ENCODE assay signal across 17 cellular contexts in genomic region chr1:2943686-2944260, GRCh38.
"Had no signal": no experiment of that assay in that cellular context is flagged by ENCODE, and none has a peak within 500 bp of the region (broad histone marks: within the 10 kb centered on the region; RNA-seq: fewer than 3 reads in every experiment).

No MANE protein-coding gene starts in this region.

- H3K4me3 Mint-ChIP-seq: central memory CD8-positive, alpha-beta T cell; effector memory CD8-positive, alpha-beta T cell; immature natural killer cell; naive thymus-derived CD8-positive, alpha-beta T cell; neural progenitor cell; stimulated activated effector memory CD8-positive, alpha-beta T cell treated with anti-CD3 and anti-CD28 coated beads, Interleukin-12 subunit alpha, Interleukin-12 subunit beta, amount 100 ng/mL, for 72 hours had no signal

- H3K27ac ChIP-seq: epithelial cell of prostate, esophagus muscularis mucosa, gastrocnemius medialis, left ventricle myocardium inferior, neural progenitor cell, right atrium auricular region, tibial artery had no signal

- H3K4me1 ChIP-seq: esophagus muscularis mucosa, gastrocnemius medialis, left ventricle myocardium inferior, neural progenitor cell, right atrium auricular region, tibial artery had no signal

- H3K4me3 ChIP-seq: esophagus muscularis mucosa, gastrocnemius medialis, left ventricle myocardium inferior, neural progenitor cell, right atrium auricular region, smooth muscle cell, tibial artery had no signal

- H3K4me2 ChIP-seq: neural progenitor cell, smooth muscle cell had no signal

- DNase-seq: effector memory CD8-positive, alpha-beta T cell; gastrocnemius medialis; immature natural killer cell; left ventricle myocardium inferior; mammary epithelial cell; stimulated activated CD4-positive, alpha-beta T cell treated with anti-CD3 and anti-CD28 coated beads, Interleukin-4, amount 100 ng/mL, for 1 hour; stimulated activated CD8-positive, alpha-beta memory T cell treated with anti-CD3 and anti-CD28 coated beads, Interleukin-4, amount 100 ng/mL, for 48 hours; stimulated activated naive CD8-positive, alpha-beta T cell treated with anti-CD3 and anti-CD28 coated beads, Interleukin-15, Interleukin-2, amounts not matched to agents 100 U/mL and 50 U/mL, for 24 hours had no signal

- H3K36me3 Mint-ChIP-seq: immature natural killer cell; neural progenitor cell; stimulated activated effector memory CD8-positive, alpha-beta T cell treated with anti-CD3 and anti-CD28 coated beads, Interleukin-12 subunit alpha, Interleukin-12 subunit beta, amount 100 ng/mL, for 72 hours had no signal

- H2AFZ ChIP-seq: neural progenitor cell had no signal

- H3K36me3 ChIP-seq: esophagus muscularis mucosa, gastrocnemius medialis, left ventricle myocardium inferior, neural progenitor cell, right atrium auricular region had no signal

- H3K4me1 Mint-ChIP-seq: central memory CD8-positive, alpha-beta T cell; immature natural killer cell; neural progenitor cell; stimulated activated effector memory CD8-positive, alpha-beta T cell treated with anti-CD3 and anti-CD28 coated beads, Interleukin-12 subunit alpha, Interleukin-12 subunit beta, amount 100 ng/mL, for 72 hours had no signal

- H3K9me3 ChIP-seq: gastrocnemius medialis had no signal

- H3K27ac Mint-ChIP-seq: effector memory CD8-positive, alpha-beta T cell; immature natural killer cell; naive thymus-derived CD8-positive, alpha-beta T cell; neural progenitor cell; stimulated activated effector memory CD8-positive, alpha-beta T cell treated with anti-CD3 and anti-CD28 coated beads, Interleukin-12 subunit alpha, Interleukin-12 subunit beta, amount 100 ng/mL, for 72 hours had no signal

- H3K27me3 ChIP-seq: neural progenitor cell, right atrium auricular region had no signal

- ATAC-seq: effector memory CD8-positive, alpha-beta T cell; gastrocnemius medialis; naive thymus-derived CD8-positive, alpha-beta T cell; stimulated activated effector memory CD8-positive, alpha-beta T cell treated with anti-CD3 and anti-CD28 coated beads, Interleukin-12 subunit alpha, Interleukin-12 subunit beta, amount 100 ng/mL, for 72 hours; stimulated activated naive CD8-positive, alpha-beta T cell treated with anti-CD3 and anti-CD28 coated beads, Interleukin-15, Interleukin-2, amounts not matched to agents 100 U/mL and 50 U/mL, for 24 hours had no signal
